ENCODE assay signal across 14 cellular contexts in the genomic region with DNA sequence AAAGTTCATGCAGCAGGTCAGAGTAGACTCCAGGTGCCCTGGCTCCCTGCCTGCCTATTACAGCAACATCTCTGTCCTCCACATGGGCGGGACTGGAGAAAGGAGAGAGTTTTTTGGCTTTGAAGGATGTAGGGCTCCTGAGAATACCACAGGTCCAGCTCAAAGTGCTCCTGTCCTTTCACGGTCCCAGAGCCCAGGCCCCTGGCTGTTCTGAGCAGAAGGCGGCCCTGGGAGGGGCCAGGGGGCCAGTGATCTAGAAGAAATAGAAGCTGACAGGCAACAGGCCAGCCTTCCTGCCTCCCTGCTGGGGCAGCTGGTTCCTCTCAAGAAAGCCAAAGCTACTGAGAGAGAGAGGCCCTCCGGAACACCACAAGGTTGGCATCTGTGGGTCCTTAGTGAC. TPM values are rescaled to one million over a fixed set of nuclear protein-coding genes. Genes with fewer than 3 reads are reported as not detected.
A peak's percentile ranks its signal among the peaks of the same experiment; 100 is the strongest.
DNase-seq lines count a peak whose midpoint lies in the region; ATAC-seq and TF ChIP-seq lines count a peak whose summit lies in the region.
"Had no signal": no experiment of that assay in that cellular context is flagged by ENCODE, and none has a peak within 500 bp of the region (broad histone marks: within the 10 kb centered on the region; RNA-seq: fewer than 3 reads in every experiment).

No MANE protein-coding gene starts in this region.

- H3K4me3 Mint-ChIP-seq in osteocyte (ENCODE audit: unreplicated experiment) = peak overlapping the region; percentile 6

- CTCF ChIA-PET in A673 (lab: Charles Lee) = interaction anchor here (0.6 to 0.9 kb wide), 2 partner anchors 35 to 154 kb away, joined by 3 to 8 read pairs; no protein-coding TSS in a partner anchor

- no peaks in the 10 kb centered on the region for H3K27me3 Mint-ChIP-seq in osteocyte (ENCODE audit: unreplicated experiment)

- H3K27ac ChIP-seq in A673 (ENCODE audit: low read depth, low read length, poor library complexity, severe bottlenecking) (peak overlapping the region; percentile 60), Peyer's patch (peak overlapping the region in 3 of 4 donors; percentile 17 to 85 (median 82)), fibroblast of lung (ENCODE audit: insufficient read depth, low read length) (no peak overlapping the region)

- H3K27me3 ChIP-seq in A673 (replicated peaks; ENCODE audit: insufficient read depth, low read depth, low read length, poor library complexity) (no peaks in the 10 kb centered on the region), Peyer's patch (no peaks in the 10 kb centered on the region), fibroblast of lung (ENCODE audit: control insufficient read depth, insufficient read depth, low read length) (no peaks in the 10 kb centered on the region)

- DNase-seq in A673 (ENCODE audit: low spot score) (peak; percentile 49), Peyer's patch (no peak), fibroblast of lung (ENCODE audit: low read depth in 2 of 2) (peak; percentile 22 to 27), osteocyte (ENCODE audit: extremely low spot score, unreplicated experiment) (no peak), DMS53 (lab: John Stamatoyannopoulos, UW) (no peak), NCI-H1092 treated with DMSO at 0.1 percent for 48 hours (lab: John Stamatoyannopoulos, UW) (no peak)
- DNase-seq: activated CD4-positive, alpha-beta T cell treated with anti-CD3 and anti-CD28 coated beads for 48 hours; activated T-cell treated with anti-CD3 and anti-CD28 coated beads, Interleukin-2, amount 50 U/mL, for 48 hours; effector memory CD4-positive, alpha-beta T cell; kidney; NCI-H2171 treated with DMSO at 0.1 percent for 48 hours; T-helper 1 cell had no signal

- H3K9me3 Mint-ChIP-seq in osteocyte (ENCODE audit: unreplicated experiment) = no peaks in the 10 kb centered on the region

- no peak overlapping the region for H2AFZ ChIP-seq in fibroblast of lung (ENCODE audit: low read length)

- POLR2A ChIA-PET in A673 (lab: Charles Lee; ENCODE audit: low non-redundant PET) = interaction anchor here (0.7 kb wide), 1 partner anchor 15 kb away, joined by 4 read pairs; no protein-coding TSS in a partner anchor

- no peak for ATAC-seq in HG03159 (IDR thresholded peaks at IDR 0.05; ENCODE audit: unreplicated experiment)
- no peak for ATAC-seq in GM21381 (IDR thresholded peaks at IDR 0.05; ENCODE audit: unreplicated experiment)

- H3K9me3 ChIP-seq in A673 (ENCODE audit: low read depth, low read length, poor library complexity, severe bottlenecking) (no peaks in the 10 kb centered on the region), Peyer's patch (no peaks in the 10 kb centered on the region), fibroblast of lung (ENCODE audit: control insufficient read depth, insufficient read depth, low read depth, low read length) (no peaks in the 10 kb centered on the region)

- intact Hi-C loops in A673 (cut with micrococcal nuclease; ENCODE audit: unreplicated experiment) = no loop called here

- H3K4me1 Mint-ChIP-seq in osteocyte (ENCODE audit: unreplicated experiment) = peaks cover 36% of the 10 kb centered on the region

- H3K79me2 ChIP-seq in fibroblast of lung (ENCODE audit: control insufficient read depth, insufficient read depth, low read length) = no peaks in the 10 kb centered on the region

- no peaks in the 10 kb centered on the region for H4K20me1 ChIP-seq in fibroblast of lung (ENCODE audit: control insufficient read depth, extremely low read depth, insufficient read depth, low read length)

- TF ChIP-seq CTCF in A673 (conservative IDR thresholded peaks at IDR 0.05; ENCODE audit: low read depth, low read length) (no peak), Peyer's patch (IDR thresholded peaks at IDR 0.05) (no peak), fibroblast of lung (conservative IDR thresholded peaks at IDR 0.05 in 1 of 2, IDR thresholded peaks at IDR 0.05 in 1 of 2; ENCODE audit: low read depth in 1 of 2, low read length in 2 of 2) (no peak), osteocyte (IDR thresholded peaks at IDR 0.05) (no peak)

- H3K36me3 ChIP-seq in A673 (ENCODE audit: insufficient read depth, low read length, poor library complexity, severe bottlenecking) (no peaks in the 10 kb centered on the region), Peyer's patch (no peaks in the 10 kb centered on the region), fibroblast of lung (ENCODE audit: control insufficient read depth, insufficient read depth, low read length) (no peaks in the 10 kb centered on the region)

- peak overlapping the region; percentile 68 for H3K27ac Mint-ChIP-seq in osteocyte (ENCODE audit: unreplicated experiment)

- no TSS peak for BruUV-seq in A673 (replicated peaks; lab: Mats Ljungman, UMichigan)

- no peaks in the 10 kb centered on the region for H3K36me3 Mint-ChIP-seq in osteocyte (ENCODE audit: unreplicated experiment)

- H3K4me2 ChIP-seq in fibroblast of lung (ENCODE audit: extremely low read depth, insufficient read depth, low read length) = no peak overlapping the region

- no peak for TF ChIP-seq POLR2A in Peyer's patch (IDR thresholded peaks at IDR 0.05)

- H3K4me3 ChIP-seq in A673 (ENCODE audit: low read depth, low read length, poor library complexity, severe bottlenecking) (no peak overlapping the region), Peyer's patch (no peak overlapping the region), fibroblast of lung (replicated peaks in 1 of 4; ENCODE audit: control extremely low read depth in 1 of 4, insufficient read depth in 1 of 4, low read depth in 3 of 4, low read length in 4 of 4) (no peak overlapping the region)

- H3K9ac ChIP-seq in fibroblast of lung (ENCODE audit: insufficient read depth, low read length) = no peak overlapping the region

- H3K4me1 ChIP-seq in A673 (ENCODE audit: insufficient read depth, low read length, poor library complexity, severe bottlenecking) (peaks cover 48% of the 10 kb centered on the region), Peyer's patch (peaks cover 0 to 28% (median 3%) of the 10 kb centered on the region in 4 donors), fibroblast of lung (ENCODE audit: control insufficient read depth, extremely low read depth, insufficient read depth, low read length) (peaks cover 5% of the 10 kb centered on the region)

RNA-seq across cellular contexts. Expression of a gene that starts 0.9 kb away (rescaled TPM):
- total RNA-seq in A673 (2021) = 8.1 and 8.9 TPM in 2 replicates
- 10 to 100 TPM; 20.6 to 77.9 (median 48.3) TPM for total RNA-seq in Peyer's patch
- 3.6 and 9.9 TPM in 2 replicates for total RNA-seq in fibroblast of lung
- polyA plus RNA-seq in fibroblast of lung = 5.9 and 7.4 TPM in 2 replicates
- 14.1 and 18.9 TPM in 2 replicates for polyA plus RNA-seq in fibroblast of lung (2012)
- polyA minus RNA-seq in fibroblast of lung (ENCODE audit: low replicate concordance) = 31.8 and 32.2 TPM in 2 replicates
- total RNA-seq in osteocyte = 8.1 and 8.8 TPM in 2 replicates

RNA-seq across cellular contexts. Expression of a gene that starts 57.3 kb away (rescaled TPM):
- total RNA-seq in A673 (2021) = 177 and 178 TPM in 2 replicates
- total RNA-seq in Peyer's patch = 100 to 1,000 TPM in 3 of 4 donors, 10 to 100 TPM in 1; 77.4 to 176 (median 137) TPM
- 65.5 and 83.6 TPM in 2 replicates for total RNA-seq in fibroblast of lung
- 30.5 and 49.2 TPM in 2 replicates for polyA plus RNA-seq in fibroblast of lung
- polyA plus RNA-seq in fibroblast of lung (2012) = 28.8 and 45.3 TPM in 2 replicates
- polyA minus RNA-seq in fibroblast of lung (ENCODE audit: low replicate concordance) = 120 and 184 TPM in 2 replicates
- 87.9 and 88.9 TPM in 2 replicates for total RNA-seq in osteocyte

Comparison
In these comparisons a context has a peak if more than half of its experiments do, and no peak if none do; other contexts are left out.
1. DNase-seq: peak in A673 (single experiment) and fibroblast of lung (2 of 2); none in Peyer's patch (0 of 3), osteocyte (single experiment), DMS53 (single experiment) and NCI-H1092 treated with DMSO at 0.1 percent for 48 hours (single experiment).